In genomic region chr17:46117850-46118696, GRCh38 we compare ENCODE assay signal across 21 cellular contexts.
DNase-seq lines count a peak whose midpoint lies in the region; ATAC-seq, FAIRE-seq and TF ChIP-seq lines count a peak whose summit lies in the region.
"Had no signal": no experiment of that assay in that cellular context is flagged by ENCODE, and none has a peak within 500 bp of the region (broad histone marks: within the 10 kb centered on the region; RNA-seq: fewer than 3 reads in every experiment).

No MANE protein-coding gene starts in this region.

- peak overlapping the region; percentile 79 to 83 for H3K27ac Mint-ChIP-seq in natural killer cell
- peak overlapping the region in 1 of 2 donors; percentile 53 for H3K27ac Mint-ChIP-seq in natural killer cell treated with Interleukin-12 subunit alpha and Interleukin-12 subunit beta and Interleukin-15 and Interleukin-18, amount 100 ng/mL, for 72 hours
- H3K27ac Mint-ChIP-seq in endothelial cell (ENCODE audit: unreplicated experiment), result peak overlapping the region; percentile 72
- H3K27ac Mint-ChIP-seq in naive thymus-derived CD4-positive, alpha-beta T cell, result peak overlapping the region in 7 of 9 donors; percentile 21 to 74 (median 52)
- H3K27ac Mint-ChIP-seq: activated CD4-positive, alpha-beta memory T cell treated with anti-CD3 and anti-CD28 coated beads for 36 hours had no signal

- H3K9me3 ChIP-seq in naive thymus-derived CD4-positive, alpha-beta T cell (ENCODE audit: control insufficient read depth in 2 of 3, low read length in 3 of 3), result no peaks in the 10 kb centered on the region
- H3K9me3 ChIP-seq: psoas muscle, uterus had no signal

- H3K4me3 ChIP-seq in naive thymus-derived CD4-positive, alpha-beta T cell (ENCODE audit: low read length), result no peak overlapping the region
- H3K4me3 ChIP-seq: psoas muscle, uterus had no signal

- no peaks in the 10 kb centered on the region for H3K27me3 Mint-ChIP-seq in natural killer cell (ENCODE audit: low read depth in 2 of 2)
- H3K27me3 Mint-ChIP-seq in natural killer cell treated with Interleukin-12 subunit alpha and Interleukin-12 subunit beta and Interleukin-15 and Interleukin-18, amount 100 ng/mL, for 72 hours, result no peaks in the 10 kb centered on the region
- peaks cover 3% of the 10 kb centered on the region for H3K27me3 Mint-ChIP-seq in endothelial cell (ENCODE audit: unreplicated experiment)
- H3K27me3 Mint-ChIP-seq in naive thymus-derived CD4-positive, alpha-beta T cell, result no peaks in the 10 kb centered on the region
- H3K27me3 Mint-ChIP-seq: activated CD4-positive, alpha-beta memory T cell treated with anti-CD3 and anti-CD28 coated beads for 36 hours; naive B cell had no signal

- no peak for FAIRE-seq in RCC 7860 (lab: Jason Lieb, UNC)
- FAIRE-seq: small intestine had no signal

- intact Hi-C loops in natural killer cell (cut with micrococcal nuclease), result loop anchor here (5.0 kb wide), 1 partner anchor 34 kb away; no protein-coding TSS in a partner anchor
- intact Hi-C loops in naive thymus-derived CD4-positive, alpha-beta T cell (cut with micrococcal nuclease), result no loop called here

- CTCF ChIA-PET in naive thymus-derived CD4-positive, alpha-beta T cell (lab: Charles Lee), result no interaction called here

- ATAC-seq in natural killer cell (no peak), HG03520 (IDR thresholded peaks at IDR 0.05; ENCODE audit: unreplicated experiment) (no peak)
- ATAC-seq in natural killer cell treated with Interleukin-12 subunit alpha and Interleukin-12 subunit beta and Interleukin-15 and Interleukin-18, amount 100 ng/mL, for 72 hours, result no peak
- no peak for ATAC-seq in naive thymus-derived CD4-positive, alpha-beta T cell
- ATAC-seq: psoas muscle had no signal

- H3K4me1 Mint-ChIP-seq in natural killer cell (peaks cover 84 to 93% of the 10 kb centered on the region in 2 donors), endothelial cell (ENCODE audit: unreplicated experiment) (peaks cover 47% of the 10 kb centered on the region)
- peaks cover 67 to 74% of the 10 kb centered on the region in 2 donors for H3K4me1 Mint-ChIP-seq in natural killer cell treated with Interleukin-12 subunit alpha and Interleukin-12 subunit beta and Interleukin-15 and Interleukin-18, amount 100 ng/mL, for 72 hours (ENCODE audit: low read depth in 2 of 2)
- peaks cover 43 to 99% (median 94%) of the 10 kb centered on the region in 7 donors for H3K4me1 Mint-ChIP-seq in naive thymus-derived CD4-positive, alpha-beta T cell

- H3K4me3 Mint-ChIP-seq in natural killer cell (no peak overlapping the region), endothelial cell (ENCODE audit: unreplicated experiment) (no peak overlapping the region)
- no peak overlapping the region for H3K4me3 Mint-ChIP-seq in natural killer cell treated with Interleukin-12 subunit alpha and Interleukin-12 subunit beta and Interleukin-15 and Interleukin-18, amount 100 ng/mL, for 72 hours
- peak overlapping the region in 6 of 10 donors; percentile 21 to 54 (median 42) for H3K4me3 Mint-ChIP-seq in naive thymus-derived CD4-positive, alpha-beta T cell
- H3K4me3 Mint-ChIP-seq: activated CD4-positive, alpha-beta memory T cell treated with anti-CD3 and anti-CD28 coated beads for 36 hours; naive B cell had no signal

- TF ChIP-seq CTCF in natural killer cell (IDR thresholded peaks at IDR 0.05), result no peak
- TF ChIP-seq CTCF in endothelial cell (IDR thresholded peaks at IDR 0.05; ENCODE audit: unreplicated experiment), result no peak

- no peaks in the 10 kb centered on the region for H3K36me3 ChIP-seq in naive thymus-derived CD4-positive, alpha-beta T cell (ENCODE audit: control insufficient read depth in 2 of 3, insufficient read depth in 3 of 3, low read length in 3 of 3)
- H3K36me3 ChIP-seq: uterus had no signal

- DNase-seq in natural killer cell (no peak), endothelial cell (ENCODE audit: low spot score) (no peak), SW 1271 (lab: John Stamatoyannopoulos, UW) (no peak), midbrain (lab: John Stamatoyannopoulos, UW) (no peak), RCC 7860 (ENCODE audit: low spot score) (no peak)
- no peak for DNase-seq in natural killer cell treated with Interleukin-12 subunit alpha and Interleukin-12 subunit beta and Interleukin-15 and Interleukin-18, amount 100 ng/mL, for 72 hours (ENCODE audit: low spot score)
- no peak for DNase-seq in naive thymus-derived CD4-positive, alpha-beta T cell
- DNase-seq: ACHN; activated CD4-positive, alpha-beta memory T cell treated with anti-CD3 and anti-CD28 coated beads for 36 hours; activated T-cell treated with anti-CD3 and anti-CD28 coated beads for 4 hours; effector CD8-positive, alpha-beta T cell; naive B cell; NCI-H1092; psoas muscle; SHP77 treated with DMSO at 0.1 percent for 48 hours; small intestine; stimulated activated CD4-positive, alpha-beta T cell treated with anti-CD3 and anti-CD28 coated beads, Interleukin-4, amount 100 ng/mL, for 24 hours; T-helper 2 cell; uterus had no signal

- H3K4me1 ChIP-seq in naive thymus-derived CD4-positive, alpha-beta T cell (ENCODE audit: control insufficient read depth in 2 of 2, insufficient read depth in 2 of 2, low read length in 2 of 2), result peaks cover 24 to 40% of the 10 kb centered on the region in 2 donors

- no peaks in the 10 kb centered on the region for H3K9me3 Mint-ChIP-seq in natural killer cell
- peaks cover 3% of the 10 kb centered on the region for H3K9me3 Mint-ChIP-seq in natural killer cell treated with Interleukin-12 subunit alpha and Interleukin-12 subunit beta and Interleukin-15 and Interleukin-18, amount 100 ng/mL, for 72 hours
- no peaks in the 10 kb centered on the region for H3K9me3 Mint-ChIP-seq in endothelial cell (ENCODE audit: unreplicated experiment)
- peaks cover 0 to 2% (median 0%) of the 10 kb centered on the region in 11 donors for H3K9me3 Mint-ChIP-seq in naive thymus-derived CD4-positive, alpha-beta T cell
- H3K9me3 Mint-ChIP-seq: activated CD4-positive, alpha-beta memory T cell treated with anti-CD3 and anti-CD28 coated beads for 36 hours; naive B cell had no signal

- H3K27ac ChIP-seq in naive thymus-derived CD4-positive, alpha-beta T cell (ENCODE audit: low read depth, low read length), result no peak overlapping the region
- H3K27ac ChIP-seq: C4-2B, psoas muscle had no signal

- POLR2A ChIA-PET in naive thymus-derived CD4-positive, alpha-beta T cell (lab: Charles Lee), result no interaction called here

- H3K27me3 ChIP-seq in naive thymus-derived CD4-positive, alpha-beta T cell (ENCODE audit: control insufficient read depth in 2 of 2, insufficient read depth in 2 of 2, low read length in 2 of 2), result no peaks in the 10 kb centered on the region
- H3K27me3 ChIP-seq: uterus had no signal

- H3K36me3 Mint-ChIP-seq in natural killer cell (no peaks in the 10 kb centered on the region), endothelial cell (ENCODE audit: low read depth, unreplicated experiment) (peaks cover 4% of the 10 kb centered on the region)
- H3K36me3 Mint-ChIP-seq in natural killer cell treated with Interleukin-12 subunit alpha and Interleukin-12 subunit beta and Interleukin-15 and Interleukin-18, amount 100 ng/mL, for 72 hours, result peaks cover 6% of the 10 kb centered on the region
- peaks cover 0 to 22% (median 4%) of the 10 kb centered on the region in 5 donors for H3K36me3 Mint-ChIP-seq in naive thymus-derived CD4-positive, alpha-beta T cell
- H3K36me3 Mint-ChIP-seq: activated CD4-positive, alpha-beta memory T cell treated with anti-CD3 and anti-CD28 coated beads for 36 hours; naive B cell had no signal

Comparison
In these comparisons a context has a peak if more than half of its experiments do, and no peak if none do; other contexts are left out.
1. H3K4me3 Mint-ChIP-seq: peak in naive thymus-derived CD4-positive, alpha-beta T cell (6 of 10); none in natural killer cell (single experiment), natural killer cell treated with Interleukin-12 subunit alpha and Interleukin-12 subunit beta and Interleukin-15 and Interleukin-18, amount 100 ng/mL, for 72 hours (single experiment) and endothelial cell (single experiment).